In genomic region chr1:221290669-221291068, GRCh38 we compare ENCODE assay signal across 25 cellular contexts.
"Had no signal": no experiment of that assay in that cellular context is flagged by ENCODE, and none has a peak within 500 bp of the region (broad histone marks: within the 10 kb centered on the region; RNA-seq: fewer than 3 reads in every experiment).

No MANE protein-coding gene starts in this region.

- DNase-seq: activated CD4-positive, alpha-beta T cell treated with anti-CD3 and anti-CD28 coated beads for 48 hours; activated CD4-positive, alpha-beta T cell treated with anti-CD3 and anti-CD28 coated beads, Interleukin-2, amount 50 U/mL, for 4 hours; activated CD4-positive, CD25-positive, alpha-beta regulatory T cell treated with anti-CD3 and anti-CD28 coated beads, Interleukin-2, amount 50 U/mL, for 72 hours; activated CD8-positive, alpha-beta memory T cell treated with anti-CD3 and anti-CD28 coated beads, Interleukin-2, amount 50 U/mL, for 48 hours; activated CD8-positive, alpha-beta T cell treated with anti-CD3 and anti-CD28 coated beads, Interleukin-2, amount 10 ng/mL, durations not matched to agents 7 days and 5 days; activated gamma-delta T cell; activated naive CD4-positive, alpha-beta T cell treated with anti-CD3 and anti-CD28 coated beads for 36 hours; activated T-cell treated with anti-CD3 and anti-CD28 coated beads, Interleukin-2, amount 50 U/mL, for 24 hours; amygdala; MM.1S; NCI-H1417; NCI-H2029; NCI-H2107; NCI-H2171 treated with DMSO at 0.1 percent for 48 hours; NCI-H226; NCI-H526 treated with DMSO at 0.1 percent for 48 hours; NCI-H82; NK-92 treated with Interleukin-12 subunit alpha and Interleukin-12 subunit beta, amount 100 ng/mL, for 24 hours; PC-3; SHP77 treated with DMSO at 0.1 percent for 48 hours had no signal

- H3K9me3 Mint-ChIP-seq: activated naive CD4-positive, alpha-beta T cell treated with anti-CD3 and anti-CD28 coated beads for 36 hours; activated T-cell treated with anti-CD3 and anti-CD28 coated beads, Interleukin-2, amount 50 U/mL, for 24 hours; brain; central memory CD8-positive, alpha-beta T cell; T-helper 1 cell treated with Interleukin-12 subunit alpha and Interleukin-12 subunit beta and Interleukin-4 antibody, amounts not matched to agents 30 μg/mL and 1 μg/mL, for 36 hours had no signal

- H3K27me3 Mint-ChIP-seq: activated naive CD8-positive, alpha-beta T cell; brain; central memory CD8-positive, alpha-beta T cell had no signal

- FAIRE-seq: astrocyte had no signal

- H3K4me3 Mint-ChIP-seq: activated CD8-positive, alpha-beta T cell treated with anti-CD3 and anti-CD28 coated beads, Interleukin-2, amount 10 ng/mL, durations not matched to agents 7 days and 5 days; activated naive CD4-positive, alpha-beta T cell treated with anti-CD3 and anti-CD28 coated beads for 36 hours; activated naive CD8-positive, alpha-beta T cell; activated T-cell treated with anti-CD3 and anti-CD28 coated beads, Interleukin-2, amount 50 U/mL, for 24 hours; brain; central memory CD8-positive, alpha-beta T cell; T-helper 1 cell treated with Interleukin-12 subunit alpha and Interleukin-12 subunit beta and Interleukin-4 antibody, amounts not matched to agents 30 μg/mL and 1 μg/mL, for 36 hours had no signal

- ATAC-seq: activated CD8-positive, alpha-beta T cell treated with anti-CD3 and anti-CD28 coated beads, Interleukin-2, amount 10 ng/mL, durations not matched to agents 7 days and 5 days had no signal

- H3K4me1 Mint-ChIP-seq: central memory CD8-positive, alpha-beta T cell had no signal

- H3K36me3 Mint-ChIP-seq: activated naive CD8-positive, alpha-beta T cell; brain had no signal

- H3K27ac Mint-ChIP-seq: activated CD8-positive, alpha-beta T cell treated with anti-CD3 and anti-CD28 coated beads, Interleukin-2, amount 10 ng/mL, durations not matched to agents 7 days and 5 days; activated naive CD4-positive, alpha-beta T cell treated with anti-CD3 and anti-CD28 coated beads for 36 hours; activated naive CD8-positive, alpha-beta T cell; activated T-cell treated with anti-CD3 and anti-CD28 coated beads, Interleukin-2, amount 50 U/mL, for 24 hours; brain; T-helper 1 cell treated with Interleukin-12 subunit alpha and Interleukin-12 subunit beta and Interleukin-4 antibody, amounts not matched to agents 30 μg/mL and 1 μg/mL, for 36 hours had no signal
